27 cellular contexts compared by ENCODE assay signal in the genomic region with DNA sequence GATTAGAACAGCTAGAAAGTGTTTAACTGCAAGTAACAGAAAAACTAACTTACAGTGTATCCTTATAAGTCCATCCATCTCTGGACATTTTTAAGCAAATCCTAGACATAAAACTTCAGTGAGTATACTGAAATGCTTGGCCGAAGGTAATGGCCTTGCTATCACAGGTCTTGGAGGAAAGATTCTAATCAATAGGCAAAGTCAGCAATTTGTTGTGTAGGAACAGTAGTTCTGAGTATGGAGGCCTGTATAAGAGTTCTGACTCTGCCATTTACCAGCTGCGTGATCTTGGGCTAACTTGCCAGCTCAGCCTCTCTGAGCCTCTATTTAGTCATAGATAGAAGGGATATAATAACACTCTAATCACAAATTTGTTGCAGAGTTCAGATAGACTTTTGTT.
"Had no signal": no experiment of that assay in that cellular context is flagged by ENCODE, and none has a peak within 500 bp of the region (broad histone marks: within the 10 kb centered on the region; RNA-seq: fewer than 3 reads in every experiment).

No MANE protein-coding gene starts in this region.

- H3K27me3 ChIP-seq: colonic mucosa, esophagus muscularis mucosa, esophagus squamous epithelium, foreskin keratinocyte, gastrocnemius medialis, gastroesophageal sphincter, heart left ventricle, heart right ventricle had no signal

- ATAC-seq: effector memory CD8-positive, alpha-beta T cell; esophagus mucosa; foreskin keratinocyte; gastrocnemius medialis; gastroesophageal sphincter; heart left ventricle; heart right ventricle had no signal

- H3K4me1 ChIP-seq: colonic mucosa, esophagus muscularis mucosa, esophagus squamous epithelium, foreskin keratinocyte, gastrocnemius medialis, gastroesophageal sphincter, heart left ventricle, heart right ventricle had no signal

- FAIRE-seq: colon, endometrium, endothelial cell of umbilical vein, frontal cortex had no signal

- H3K9me3 ChIP-seq: colonic mucosa, esophagus muscularis mucosa, esophagus squamous epithelium, gastrocnemius medialis, gastroesophageal sphincter had no signal

- H3K36me3 ChIP-seq: colonic mucosa, esophagus muscularis mucosa, esophagus squamous epithelium, gastrocnemius medialis, gastroesophageal sphincter, heart left ventricle, heart right ventricle had no signal

- DNase-seq: colonic mucosa; cortex of kidney; dermis blood vessel endothelial cell; dorsolateral prefrontal cortex; effector CD4-positive, alpha-beta T cell; effector CD8-positive, alpha-beta T cell; effector memory CD4-positive, alpha-beta T cell; effector memory CD8-positive, alpha-beta T cell; endodermal cell; esophagus squamous epithelium; foreskin fibroblast; foreskin keratinocyte; foreskin melanocyte; gastrocnemius medialis; glutamatergic neuron; head of caudate nucleus; heart left ventricle; heart right ventricle had no signal

- H3K4me3 ChIP-seq: colonic mucosa, coronary artery, dorsolateral prefrontal cortex, esophagus muscularis mucosa, esophagus squamous epithelium, gastrocnemius medialis, gastroesophageal sphincter, heart left ventricle, heart right ventricle had no signal

- H3K27ac ChIP-seq: colonic mucosa, coronary artery, dorsolateral prefrontal cortex, epithelial cell of prostate, esophagus muscularis mucosa, esophagus squamous epithelium, foreskin keratinocyte, gastrocnemius medialis, gastroesophageal sphincter, heart left ventricle, heart right ventricle had no signal
